Comparison of ENCODE assay signal across 11 cellular contexts in genomic region chr4:157014621-157015591, GRCh38. TPM values are rescaled to one million over a fixed set of nuclear protein-coding genes. Genes with fewer than 3 reads are reported as not detected.
DNase-seq lines count a peak whose midpoint lies in the region; ATAC-seq, FAIRE-seq and TF ChIP-seq lines count a peak whose summit lies in the region.
"Had no signal": no experiment of that assay in that cellular context is flagged by ENCODE, and none has a peak within 500 bp of the region (broad histone marks: within the 10 kb centered on the region; RNA-seq: fewer than 3 reads in every experiment).

No MANE protein-coding gene starts in this region.

- H3K9me3 ChIP-seq in MG63, result no peaks in the 10 kb centered on the region
- H3K9me3 ChIP-seq in osteoblast (ENCODE audit: low read depth, low read length), result no peaks in the 10 kb centered on the region
- H3K9me3 ChIP-seq: pancreas had no signal

- no peaks in the 10 kb centered on the region for H3K79me2 ChIP-seq in osteoblast (ENCODE audit: insufficient read depth, low read length)

- FAIRE-seq in bronchial epithelial cell (lab: Jason Lieb, UNC), result peak; percentile 62
- FAIRE-seq: endothelial cell of umbilical vein, pancreas had no signal

- H2AFZ ChIP-seq in osteoblast (ENCODE audit: low read length), result peak overlapping the region; percentile 64

- H3K27me3 ChIP-seq in MG63 (peaks cover 18% of the 10 kb centered on the region), bronchial epithelial cell (ENCODE audit: control insufficient read depth, insufficient read depth, low read length) (no peaks in the 10 kb centered on the region), osteoblast (ENCODE audit: insufficient read depth, low read length) (no peaks in the 10 kb centered on the region)
- H3K27me3 ChIP-seq: pancreas had no signal

- H3K36me3 ChIP-seq in MG63 (no peaks in the 10 kb centered on the region), bronchial epithelial cell (ENCODE audit: control insufficient read depth, insufficient read depth, low read length) (no peaks in the 10 kb centered on the region), osteoblast (ENCODE audit: insufficient read depth, low read length) (no peaks in the 10 kb centered on the region)
- H3K36me3 ChIP-seq: pancreas had no signal

- H3K4me3 ChIP-seq in MG63 (no peak overlapping the region), bronchial epithelial cell (ENCODE audit: low read depth, low read length) (no peak overlapping the region), osteoblast (ENCODE audit: insufficient read depth, low read length) (peak overlapping the region; percentile 48)
- H3K4me3 ChIP-seq: pancreas had no signal

- peak overlapping the region; percentile 65 for H3K27ac ChIP-seq in osteoblast (ENCODE audit: low read depth, low read length)
- H3K27ac ChIP-seq: pancreas had no signal

- H3K4me2 ChIP-seq in osteoblast (ENCODE audit: insufficient read depth, low read length), result peak overlapping the region; percentile 74

- peak; percentile 86 for ATAC-seq in GM18868 (IDR thresholded peaks at IDR 0.05; ENCODE audit: unreplicated experiment)
- no peak for ATAC-seq in GM21737 (IDR thresholded peaks at IDR 0.05; ENCODE audit: unreplicated experiment)
- no peak for ATAC-seq in GM18907 (IDR thresholded peaks at IDR 0.05; ENCODE audit: unreplicated experiment)

- TF ChIP-seq CTCF in bronchial epithelial cell (IDR thresholded peaks at IDR 0.05; ENCODE audit: insufficient read depth, low read length, severe bottlenecking) (no peak), osteoblast (IDR thresholded peaks at IDR 0.05; ENCODE audit: extremely low read depth, low read depth, low read length) (no peak)

- H4K20me1 ChIP-seq in osteoblast (ENCODE audit: insufficient read depth, low read length), result no peaks in the 10 kb centered on the region

- DNase-seq in MG63 (peak; percentile 73), bronchial epithelial cell (ENCODE audit: low read depth) (peak; percentile 45), osteoblast (ENCODE audit: insufficient read length, low spot score, missing footprints) (peak; percentile 61), NCI-H2107 (lab: John Stamatoyannopoulos, UW) (no peak)
- DNase-seq in stimulated activated CD4-positive, alpha-beta T cell treated with anti-CD3 and anti-CD28 coated beads, Interleukin-1b, Interleukin-23, amount 100 ng/mL, for 48 hours, result no peak
- DNase-seq: pancreas; stimulated activated naive CD4-positive, alpha-beta T cell treated with Interleukin-2 at 50 U/mL for 16 hours had no signal

- H3K4me1 ChIP-seq in osteoblast (ENCODE audit: insufficient read depth, low read length), result peaks cover 28% of the 10 kb centered on the region
- H3K4me1 ChIP-seq: pancreas had no signal

RNA-seq across cellular contexts. Expression of gene PDGFC, which starts 43.3 kb away (rescaled TPM):
- total RNA-seq in MG63 (2014; rRNA removed; shearing (Covaris generic); ENCODE audit: low replicate concordance), result 28.4 and 30.3 TPM in 2 replicates
- total RNA-seq in bronchial epithelial cell (38.7 and 52.2 TPM in 2 replicates), osteoblast (145 and 147 TPM in 2 replicates)

Comparison
In these comparisons a context has a peak if more than half of its experiments do, and no peak if none do; other contexts are left out.
1. DNase-seq: peak in MG63 (single experiment), bronchial epithelial cell (single experiment) and osteoblast (single experiment); none in NCI-H2107 (single experiment) and stimulated activated CD4-positive, alpha-beta T cell treated with anti-CD3 and anti-CD28 coated beads, Interleukin-1b, Interleukin-23, amount 100 ng/mL, for 48 hours (single experiment).